Comparison of ENCODE assay signal across 8 cellular contexts in the genomic region with DNA sequence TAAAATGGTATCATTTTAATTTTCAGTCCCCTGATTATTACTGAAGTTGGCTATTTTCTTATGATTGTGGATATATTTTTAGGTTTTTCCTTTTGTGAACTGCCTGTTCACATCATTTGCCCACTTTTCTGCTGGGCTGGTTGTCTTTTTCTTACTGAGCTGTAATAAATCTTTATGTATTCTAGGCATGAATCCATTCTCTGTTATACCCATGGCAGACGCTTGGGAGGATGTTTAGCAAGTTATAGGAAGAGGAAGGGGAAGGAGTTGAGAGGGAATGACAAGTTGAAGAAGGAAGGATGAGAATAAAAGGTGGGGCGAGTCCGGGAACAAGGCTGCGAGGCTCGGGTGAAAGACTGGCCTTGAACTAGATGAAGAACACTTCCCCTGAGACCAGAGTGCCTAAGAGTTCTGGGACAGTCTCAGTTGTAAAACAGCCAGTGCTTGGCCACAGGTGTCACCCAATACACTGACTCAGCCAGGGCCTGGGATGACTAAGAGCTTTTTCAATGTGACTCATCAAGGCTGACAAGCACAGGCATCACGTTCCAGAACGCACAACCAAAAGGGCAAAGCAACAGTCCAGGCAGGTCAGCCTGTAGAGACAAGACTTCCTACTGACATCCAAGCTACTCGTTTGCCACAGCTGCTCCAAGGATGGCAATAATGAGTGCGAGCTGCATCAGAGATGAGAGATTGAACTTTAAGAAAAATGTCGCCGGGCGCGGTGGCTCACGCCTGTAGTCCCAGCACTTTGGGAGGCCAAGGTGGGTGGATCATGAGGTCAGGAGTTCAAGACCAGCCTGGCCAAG. TPM values are rescaled to one million over a fixed set of nuclear protein-coding genes. Genes with fewer than 3 reads are reported as not detected.
DNase-seq lines count a peak whose midpoint lies in the region; ATAC-seq and TF ChIP-seq lines count a peak whose summit lies in the region.

No MANE protein-coding gene starts in this region.

- no peaks in the 10 kb centered on the region for H3K9me3 ChIP-seq in BE2C
- H3K9me3 ChIP-seq in colonic mucosa = no peaks in the 10 kb centered on the region
- H3K9me3 ChIP-seq in CD4-positive, alpha-beta memory T cell (ENCODE audit: control insufficient read depth in 1 of 2, low read length in 2 of 2) = no peaks in the 10 kb centered on the region

- H3K36me3 ChIP-seq in BE2C (no peaks in the 10 kb centered on the region), colonic mucosa (no peaks in the 10 kb centered on the region)
- H3K36me3 ChIP-seq in CD4-positive, alpha-beta memory T cell (ENCODE audit: insufficient read depth, low read length) = no peaks in the 10 kb centered on the region

- H3K27ac Mint-ChIP-seq in CD4-positive, alpha-beta memory T cell = peak overlapping the region in 1 of 7 donors; percentile 2

- no peak overlapping the region for H3K4me3 Mint-ChIP-seq in CD4-positive, alpha-beta memory T cell

- no peaks in the 10 kb centered on the region for H3K27me3 ChIP-seq in BE2C
- no peaks in the 10 kb centered on the region for H3K27me3 ChIP-seq in colonic mucosa
- no peaks in the 10 kb centered on the region for H3K27me3 ChIP-seq in CD4-positive, alpha-beta memory T cell (ENCODE audit: insufficient read depth, low read length)

- H3K4me3 ChIP-seq in BE2C (ENCODE audit: low read depth, low read length) (no peak overlapping the region), colonic mucosa (no peak overlapping the region)
- H3K4me3 ChIP-seq in CD4-positive, alpha-beta memory T cell (ENCODE audit: low read length in 2 of 2) = no peak overlapping the region

- ATAC-seq in HG03378 (IDR thresholded peaks at IDR 0.05; ENCODE audit: unreplicated experiment) = peak; percentile 92

- no peaks in the 10 kb centered on the region for H3K9me3 Mint-ChIP-seq in CD4-positive, alpha-beta memory T cell

- no peaks in the 10 kb centered on the region for H3K4me1 Mint-ChIP-seq in CD4-positive, alpha-beta memory T cell

- intact Hi-C loops in colonic mucosa (cut with DNase I) = no loop called here
- intact Hi-C loops in CD4-positive, alpha-beta memory T cell (cut with micrococcal nuclease) = no loop called here

- H3K36me3 Mint-ChIP-seq in CD4-positive, alpha-beta memory T cell = no peaks in the 10 kb centered on the region

- H3K27ac ChIP-seq in colonic mucosa = no peak overlapping the region
- H3K27ac ChIP-seq in CD4-positive, alpha-beta memory T cell (ENCODE audit: low read depth, low read length) = no peak overlapping the region

- CTCF ChIA-PET in CD4-positive, alpha-beta memory T cell (lab: Charles Lee; ENCODE audit: partially characterized antibody) = no interaction called here

- POLR2A ChIA-PET in CD4-positive, alpha-beta memory T cell (lab: Charles Lee; ENCODE audit: partially characterized antibody) = no interaction called here

- H3K4me1 ChIP-seq in BE2C (peaks cover 11% of the 10 kb centered on the region), colonic mucosa (no peaks in the 10 kb centered on the region)
- no peaks in the 10 kb centered on the region for H3K4me1 ChIP-seq in CD4-positive, alpha-beta memory T cell (ENCODE audit: insufficient read depth, low read length)

- TF ChIP-seq CTCF in BE2C (IDR thresholded peaks at IDR 0.05; ENCODE audit: low read depth, low read length) (no peak), colonic mucosa (IDR thresholded peaks at IDR 0.05) (no peak)

- DNase-seq in BE2C = peak; percentile 61
- DNase-seq in GM19240 (ENCODE audit: insufficient read length, low spot score) = peak; percentile 79
- peak; percentile 86 to 97 for DNase-seq in SW 1271 (lab: John Stamatoyannopoulos, UW)
- peak; percentile 49 for DNase-seq in colonic mucosa
- DNase-seq in renal cortical epithelial cell (ENCODE audit: low read depth) = peak; percentile 97
- DNase-seq in NCI-H146 (lab: John Stamatoyannopoulos, UW) = no peak
- DNase-seq in CD4-positive, alpha-beta memory T cell = no peak

- peaks cover 2 to 4% of the 10 kb centered on the region in 2 donors for H3K27me3 Mint-ChIP-seq in CD4-positive, alpha-beta memory T cell

- no peak overlapping the region for H3K9ac ChIP-seq in colonic mucosa (ENCODE audit: low read depth in 2 of 2, low read length in 2 of 2)

RNA-seq across cellular contexts. Expression of a gene that starts 35.2 kb away (rescaled TPM):
- polyA plus RNA-seq in BE2C (2012; ENCODE audit: insufficient read depth, insufficient read length, low read depth) = 87.3 TPM
- total RNA-seq in colonic mucosa = 10 to 100 TPM; 20.7 to 51.7 TPM
- 26.2 and 32.8 TPM in 2 replicates for total RNA-seq in renal cortical epithelial cell
- 1 to 10 TPM; 5.1 to 5.3 TPM for total RNA-seq in CD4-positive, alpha-beta memory T cell
- 1 to 10 TPM in 1 of 2 donors, under 1 TPM in 1; 0.42 to 2.9 TPM for polyA plus RNA-seq in CD4-positive, alpha-beta memory T cell

RNA-seq across cellular contexts. Expression of a gene that starts 48.8 kb away (rescaled TPM):
- polyA plus RNA-seq in BE2C (2012; ENCODE audit: insufficient read depth, insufficient read length, low read depth) = 89.7 TPM
- total RNA-seq in colonic mucosa (10 to 100 TPM; 27.0 to 35.9 TPM), renal cortical epithelial cell (23.1 and 26.4 TPM in 2 replicates)
- total RNA-seq in CD4-positive, alpha-beta memory T cell = 10 to 100 TPM; 30.0 to 34.5 TPM
- 10 to 100 TPM; 23.3 to 31.3 TPM for polyA plus RNA-seq in CD4-positive, alpha-beta memory T cell

Comparison
In these comparisons a context has a peak if more than half of its experiments do, and no peak if none do; other contexts are left out.
1. DNase-seq: peak in BE2C (single experiment), GM19240 (single experiment), SW 1271 (2 of 2), colonic mucosa (single experiment) and renal cortical epithelial cell (single experiment); none in NCI-H146 (single experiment) and CD4-positive, alpha-beta memory T cell (0 of 5).